21 cellular contexts compared by ENCODE assay signal in the genomic region with DNA sequence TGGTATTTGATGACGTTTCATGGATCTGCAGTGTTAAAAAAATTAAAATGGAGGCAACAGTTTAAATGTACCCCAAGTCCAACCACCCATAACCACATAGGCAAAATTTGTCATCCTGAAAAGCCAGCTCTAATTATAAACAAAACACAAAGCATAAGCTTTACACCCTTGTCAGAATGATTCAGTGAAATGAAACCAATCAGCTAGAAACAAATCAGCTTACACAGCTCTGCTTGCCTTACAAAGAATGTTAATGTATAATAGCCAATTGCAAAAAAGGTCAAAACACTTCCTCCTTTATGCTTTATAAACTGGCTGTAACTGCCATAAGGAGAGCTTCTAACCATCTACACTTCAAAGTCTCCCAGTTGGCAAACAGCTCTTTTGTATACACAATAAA.
A peak's percentile ranks its signal among the peaks of the same experiment; 100 is the strongest.
DNase-seq lines count a peak whose midpoint lies in the region; ATAC-seq, FAIRE-seq and TF ChIP-seq lines count a peak whose summit lies in the region.
"Had no signal": no experiment of that assay in that cellular context is flagged by ENCODE, and none has a peak within 500 bp of the region (broad histone marks: within the 10 kb centered on the region; RNA-seq: fewer than 3 reads in every experiment).

No MANE protein-coding gene starts in this region.

- no peak for FAIRE-seq in pancreas (lab: Jason Lieb, UNC)
- FAIRE-seq: GM12878, K562 had no signal

- H3K36me3 ChIP-seq in endocrine pancreas (ENCODE audit: control insufficient read depth, insufficient read depth, low read length), result no peaks in the 10 kb centered on the region
- H3K36me3 ChIP-seq in pancreas, result no peaks in the 10 kb centered on the region
- H3K36me3 ChIP-seq: heart left ventricle, spleen, suprapubic skin had no signal

- intact Hi-C loops in pancreas (cut with DNase I), result no loop called here

- H3K9ac ChIP-seq in endocrine pancreas (ENCODE audit: control insufficient read depth, insufficient read depth, low read length), result no peak overlapping the region

- DNase-seq in G401 (ENCODE audit: low spot score) (peak; percentile 20), NCI-H345 treated with DMSO at 0.1 percent for 48 hours (lab: John Stamatoyannopoulos, UW; ENCODE audit: unreplicated experiment) (peak; percentile 11), pancreas (no peak), NCI-H2196 (lab: John Stamatoyannopoulos, UW; ENCODE audit: unreplicated experiment) (no peak)
- DNase-seq in activated CD4-positive, alpha-beta T cell treated with anti-CD3 and anti-CD28 coated beads, Interleukin-2, amount 50 U/mL, for 4 hours, result no peak
- DNase-seq in activated CD8-positive, alpha-beta memory T cell treated with anti-CD3 and anti-CD28 coated beads, Interleukin-2, amount 50 U/mL, for 4 hours, result no peak
- DNase-seq: activated CD8-positive, alpha-beta memory T cell treated with anti-CD3 and anti-CD28 coated beads for 24 hours; activated naive CD8-positive, alpha-beta T cell treated with anti-CD3 and anti-CD28 coated beads, Interleukin-2, amount 10 ng/mL, durations not matched to agents 7 days and 5 days; AML-193; COR-L47; GF-D8; heart left ventricle; naive B cell; NCI-H1092; spleen had no signal

- in situ Hi-C loops in G401 (cut with HindIII; ENCODE audit: low sequenced_read_pairs), result no loop called here

- peak in 3 of 4 donors; percentile 16 to 74 (median 34) for ATAC-seq in pancreas
- ATAC-seq: activated T-helper 17 cell treated with anti-CD3 and anti-CD28 coated beads, Interleukin-2, amount 50 U/mL, for 72 hours; GM12878; heart left ventricle; K562; WTC11 had no signal

- H3K27me3 ChIP-seq in endocrine pancreas (ENCODE audit: control insufficient read depth, insufficient read depth, low read length) (no peaks in the 10 kb centered on the region), pancreas (no peaks in the 10 kb centered on the region)
- H3K27me3 ChIP-seq: heart left ventricle, spleen, suprapubic skin had no signal

- WGBS in pancreas, 2 donors, result 26 to 47% methylated on average over 1 of the region's 1 CpG

- no peak overlapping the region for H3K27ac ChIP-seq in pancreas
- H3K27ac ChIP-seq: heart left ventricle, spleen, suprapubic skin had no signal

- TF ChIP-seq CTCF in pancreas (IDR thresholded peaks at IDR 0.05), result no peak

- H3K9me3 ChIP-seq in endocrine pancreas (ENCODE audit: control insufficient read depth, low read length) (no peaks in the 10 kb centered on the region), pancreas (no peaks in the 10 kb centered on the region)
- H3K9me3 ChIP-seq: suprapubic skin had no signal

- peaks cover 12% of the 10 kb centered on the region for H3K4me1 ChIP-seq in endocrine pancreas (ENCODE audit: control insufficient read depth, insufficient read depth, low read length)
- no peaks in the 10 kb centered on the region for H3K4me1 ChIP-seq in pancreas
- H3K4me1 ChIP-seq: heart left ventricle, spleen, suprapubic skin had no signal

- H3K4me3 ChIP-seq in endocrine pancreas (ENCODE audit: control insufficient read depth, insufficient read depth, low read length) (peak overlapping the region; percentile 19), pancreas (no peak overlapping the region)
- H3K4me3 ChIP-seq: GM12878, heart left ventricle, K562, spleen, suprapubic skin had no signal

Comparison
In these comparisons a context has a peak if more than half of its experiments do, and no peak if none do; other contexts are left out.
1. DNase-seq: peak in G401 (single experiment) and NCI-H345 treated with DMSO at 0.1 percent for 48 hours (single experiment); none in pancreas (0 of 6), activated CD4-positive, alpha-beta T cell treated with anti-CD3 and anti-CD28 coated beads, Interleukin-2, amount 50 U/mL, for 4 hours (0 of 2), NCI-H2196 (single experiment) and activated CD8-positive, alpha-beta memory T cell treated with anti-CD3 and anti-CD28 coated beads, Interleukin-2, amount 50 U/mL, for 4 hours (single experiment).